15 cellular contexts compared by ENCODE assay signal in genomic region chr18:9741461-9741820, GRCh38. TPM values are rescaled to one million over a fixed set of nuclear protein-coding genes. Genes with fewer than 3 reads are reported as not detected.
A peak's percentile ranks its signal among the peaks of the same experiment; 100 is the strongest.
DNase-seq lines count a peak whose midpoint lies in the region; ATAC-seq, FAIRE-seq and TF ChIP-seq lines count a peak whose summit lies in the region.
"Had no signal": no experiment of that assay in that cellular context is flagged by ENCODE, and none has a peak within 500 bp of the region (broad histone marks: within the 10 kb centered on the region; RNA-seq: fewer than 3 reads in every experiment).

No MANE protein-coding gene starts in this region.

- H2BK120ac ChIP-seq in H1 (replicated peaks; ENCODE audit: low read depth, low read length) = peak overlapping the region; percentile 87

- FAIRE-seq in H1 (lab: Jason Lieb, UNC) = no peak
- FAIRE-seq: GM12878 had no signal

- H3K18ac ChIP-seq in H1 (ENCODE audit: extremely low read depth, low read length) = peak overlapping the region; percentile 97

- H3K79me1 ChIP-seq in H1 (ENCODE audit: low read depth, low read length) = no peaks in the 10 kb centered on the region

- H3K9me3 ChIP-seq in PC-3 (ENCODE audit: low read length) = no peaks in the 10 kb centered on the region
- no peaks in the 10 kb centered on the region for H3K9me3 ChIP-seq in H1 (ENCODE audit: insufficient read depth in 2 of 2, low read depth in 1 of 2, low read length in 1 of 2)
- H3K9me3 ChIP-seq in neutrophil = no peaks in the 10 kb centered on the region
- H3K9me3 ChIP-seq: colonic mucosa had no signal

- H3K4me1 ChIP-seq in PC-3 (ENCODE audit: insufficient read depth, low read length) = peaks cover 60% of the 10 kb centered on the region
- peaks cover 12 to 30% (median 19%) of the 10 kb centered on the region in 4 experiments for H3K4me1 ChIP-seq in H1 (replicated peaks in 1 of 4; ENCODE audit: control insufficient read depth in 3 of 4, insufficient read depth in 4 of 4, low read length in 3 of 4)
- H3K4me1 ChIP-seq in neutrophil (ENCODE audit: control insufficient read depth in 1 of 2, insufficient read depth in 1 of 2, low read depth in 1 of 2, low read length in 1 of 2) = peaks cover 90 to 94% of the 10 kb centered on the region in 2 experiments

- no peaks in the 10 kb centered on the region for H3K36me3 ChIP-seq in PC-3 (ENCODE audit: low read depth, low read length)
- no peaks in the 10 kb centered on the region for H3K36me3 ChIP-seq in H1 (ENCODE audit: control insufficient read depth in 2 of 4, insufficient read depth in 4 of 4, low read length in 3 of 4)
- peaks cover 4% of the 10 kb centered on the region for H3K36me3 ChIP-seq in neutrophil
- H3K36me3 ChIP-seq: colonic mucosa had no signal

- peak overlapping the region; percentile 98; the same call in 1 of the 2 replicates for H2BK15ac ChIP-seq in H1 (ENCODE audit: low read length)

- peak overlapping the region; percentile 92; the same call in 1 of the 2 replicates for H2BK20ac ChIP-seq in H1 (ENCODE audit: low read length)

- H2AFZ ChIP-seq in PC-3 (ENCODE audit: low read length) (no peak overlapping the region), H1 (ENCODE audit: low read length) (no peak overlapping the region)

- peak overlapping the region; percentile 92 for H3K4ac ChIP-seq in H1 (replicated peaks; ENCODE audit: insufficient read length, low read depth, low read length)

- intact Hi-C loops in PC-3 (cut with micrococcal nuclease) = no loop called here

- H3F3A ChIP-seq in PC-3 (ENCODE audit: low read length, unreplicated experiment) = no peaks in the 10 kb centered on the region

- no peaks in the 10 kb centered on the region for H3K79me2 ChIP-seq in PC-3 (ENCODE audit: low read length)
- H3K79me2 ChIP-seq in H1 (ENCODE audit: control insufficient read depth in 1 of 2, insufficient read depth in 2 of 2, low read length in 2 of 2) = no peaks in the 10 kb centered on the region

- ATAC-seq in PC-3 (no peak), GM21360 (IDR thresholded peaks at IDR 0.05; ENCODE audit: unreplicated experiment) (no peak)
- ATAC-seq: GM12878 had no signal

- TF ChIP-seq EP300 in H1 (IDR thresholded peaks at IDR 0.05; ENCODE audit: borderline replicate concordance in 1 of 2, low read depth in 2 of 2, low read length in 2 of 2) = no peak

- peak overlapping the region; percentile 99 for H2BK5ac ChIP-seq in H1 (ENCODE audit: low read depth, low read length)

- no peak overlapping the region for H3K56ac ChIP-seq in H1 (replicated peaks; ENCODE audit: insufficient read length, low read depth, low read length)

- no peak overlapping the region for H3K14ac ChIP-seq in H1 (ENCODE audit: insufficient read length)

- CTCF ChIA-PET in PC-3 (lab: Charles Lee) = no interaction called here
- CTCF ChIA-PET in H1 (lab: Charles Lee; ENCODE audit: partially characterized antibody) = interaction anchor here (0.6 kb wide), 1 partner anchor 30 kb away, joined by 3 read pairs; no protein-coding TSS in a partner anchor

- WGBS in H1 (ENCODE audit: extremely low coverage in 1 of 2, insufficient coverage in 1 of 2, insufficient read length in 1 of 2, insufficient replicate concordance in 2 of 2, low coverage in 1 of 2, low lambda C conversion rate in 2 of 2, missing lambda C conversion rate in 1 of 2), 2 experiments = 88% methylated on average over 7 of the region's 7 CpGs; no CpG with 5 or more reads in 1 of the 2 experiments

- POLR2A ChIA-PET in PC-3 (lab: Charles Lee; ENCODE audit: unreplicated experiment) (no interaction called here), H1 (lab: Charles Lee; ENCODE audit: partially characterized antibody) (no interaction called here)

- H3K9ac ChIP-seq in PC-3 (ENCODE audit: low read length) (no peak overlapping the region), H1 (replicated peaks in 1 of 4; ENCODE audit: extremely low read depth in 1 of 4, low read depth in 3 of 4, low read length in 3 of 4) (no peak overlapping the region)

- H3K23ac ChIP-seq in H1 (ENCODE audit: insufficient read length) = no peak overlapping the region

- H3K23me2 ChIP-seq in H1 (ENCODE audit: low read depth, low read length) = no peaks in the 10 kb centered on the region; the same call in 1 of the 2 replicates

- DNase-seq in PC-3 = no peak
- DNase-seq in H1 (ENCODE audit: low read depth in 1 of 2, low spot score in 2 of 2) = no peak
- DNase-seq in ureter (ENCODE audit: low spot score) = peak; percentile 40
- no peak for DNase-seq in cerebellar nuclear complex (lab: John Stamatoyannopoulos, UW)
- DNase-seq in SIG-M5 treated with dmso at 0.1 percent for 504 hours (lab: John Stamatoyannopoulos, UW; ENCODE audit: unreplicated experiment) = no peak
- DNase-seq: activated CD4-positive, alpha-beta T cell treated with anti-CD3 and anti-CD28 coated beads, Interleukin-2, amount 10 ng/mL, durations not matched to agents 7 days and 5 days; activated T-cell treated with anti-CD3 and anti-CD28 coated beads, Interleukin-2, amount 50 U/mL, for 48 hours; CD4-positive, CD25-positive, alpha-beta regulatory T cell; colonic mucosa; MM.1S; Right ventricle myocardium superior had no signal

- H3K4me3 ChIP-seq in PC-3 (ENCODE audit: low read length) (no peak overlapping the region), H1 (ENCODE audit: extremely low read depth in 1 of 4, insufficient read depth in 2 of 4, low read depth in 3 of 4, low read length in 4 of 4) (no peak overlapping the region), neutrophil (ENCODE audit: low read depth in 1 of 2, low read length in 1 of 2) (peak overlapping the region in 1 of 2 experiments; percentile 54)
- H3K4me3 ChIP-seq: colonic mucosa, GM12878, lung had no signal

- H3K9me2 ChIP-seq in PC-3 (replicated peaks; ENCODE audit: low read length) = no peaks in the 10 kb centered on the region

- peak overlapping the region; percentile 77 for H3K4me2 ChIP-seq in PC-3 (ENCODE audit: low read length)
- no peak overlapping the region; a peak in 1 of 4 replicates for H3K4me2 ChIP-seq in H1 (ENCODE audit: insufficient read depth in 1 of 2, low read depth in 2 of 2, low read length in 2 of 2)

- peak overlapping the region; percentile 59 for H4K91ac ChIP-seq in H1 (replicated peaks; ENCODE audit: insufficient read length, low read length)

- H4K20me1 ChIP-seq in PC-3 (ENCODE audit: low read length) (no peaks in the 10 kb centered on the region), H1 (replicated peaks in 1 of 2; ENCODE audit: control insufficient read depth in 1 of 2, insufficient read depth in 2 of 2, low read length in 2 of 2) (no peaks in the 10 kb centered on the region)

- H3K27me3 ChIP-seq in PC-3 (ENCODE audit: low read length) (no peaks in the 10 kb centered on the region), H1 (replicated peaks in 1 of 4; ENCODE audit: control insufficient read depth in 3 of 4, extremely low read depth in 1 of 4, insufficient read depth in 3 of 4, low read length in 3 of 4) (no peaks in the 10 kb centered on the region), neutrophil (no peaks in the 10 kb centered on the region)
- H3K27me3 ChIP-seq: colonic mucosa had no signal

- peak overlapping the region; percentile 76; the same call in 1 of the 2 replicates for H4K8ac ChIP-seq in H1 (ENCODE audit: extremely low read depth, insufficient read depth, low read length)

- H2AK5ac ChIP-seq in H1 (ENCODE audit: low read depth, low read length) = peak overlapping the region; percentile 93; the same call in 1 of the 2 replicates

- TF ChIP-seq RAD21 in H1 (IDR thresholded peaks at IDR 0.05 in 1 of 2, conservative IDR thresholded peaks at IDR 0.05 in 1 of 2; ENCODE audit: low read depth in 2 of 2, low read length in 2 of 2) = no peak

- no TSS peak for BruUV-seq in PC-3 (replicated peaks; lab: Mats Ljungman, UMichigan)

- H2BK12ac ChIP-seq in H1 (ENCODE audit: low read depth, low read length) = peak overlapping the region; percentile 99; the same call in 1 of the 2 replicates

- peak overlapping the region; percentile 6 for H4K5ac ChIP-seq in H1 (ENCODE audit: insufficient read length, low read depth, low read length)

- 0 out of 2 replicates have a peak overlapping the region, but pooled peaks have one; percentile 92 for H3K27ac ChIP-seq in PC-3 (ENCODE audit: low read length)
- peak overlapping the region; percentile 23; the same call in 1 of the 2 replicates for H3K27ac ChIP-seq in H1 (ENCODE audit: low read depth, low read length)
- H3K27ac ChIP-seq in neutrophil = peak overlapping the region; percentile 80
- H3K27ac ChIP-seq: colonic mucosa had no signal

- TF ChIP-seq CTCF in PC-3 (conservative IDR thresholded peaks at IDR 0.05; ENCODE audit: low read depth, low read length) = no peak
- no peak for TF ChIP-seq CTCF in H1 (IDR thresholded peaks at IDR 0.05; ENCODE audit: control extremely low read depth in 1 of 3, insufficient read depth in 1 of 3, low read depth in 1 of 3, low read length in 3 of 3)
- no peak for TF ChIP-seq CTCF in neutrophil (IDR thresholded peaks at IDR 0.05)

- TF ChIP-seq POLR2A in H1 (IDR thresholded peaks at IDR 0.05; ENCODE audit: control extremely low read depth in 1 of 2, low read depth in 2 of 2, low read length in 2 of 2) = no peak

TF ChIP-seq in H1, 55 proteins besides CTCF, POLR2A, EP300 and RAD21 (continues in another document):
- no peak for TF ChIP-seq NRF1 (IDR thresholded peaks at IDR 0.05; ENCODE audit: low read depth, low read length)
- TF ChIP-seq USF2 (IDR thresholded peaks at IDR 0.05; ENCODE audit: low read length) = no peak

RNA-seq across cellular contexts. Expression of gene RAB31, which starts 33.3 kb away (rescaled TPM):
- total RNA-seq in PC-3 (2014; rRNA removed) (1.7 and 3.8 TPM in 2 replicates), ureter (46.0 TPM)
- total RNA-seq in H1 (2021; fragmentation: NEBNext Ultra II Directional; extraction: Animal tissue kit (Norgen Biotek cat#: 25700)) = 39.3 and 40.9 TPM in 2 replicates
- 15.2 TPM in 2 replicates for polyA plus RNA-seq in H1 (2011; rRNA removed)
- polyA plus RNA-seq in H1 (2011; cell fraction: cytosol; rRNA removed) = 16.7 TPM
- 27.4 TPM for polyA plus RNA-seq in H1 (2011; cell fraction: nucleus; rRNA removed)
- 17.8 to 28.0 TPM (median 22.6 TPM) in 4 replicates for polyA plus RNA-seq in H1 (2012, experiment 1 of 2)
- polyA plus RNA-seq in H1 (2012, experiment 2 of 2) = 6.0 TPM
- 65.4 TPM for polyA plus RNA-seq in H1 (2013, experiment 1 of 2)
- polyA plus RNA-seq in H1 (2013, experiment 2 of 2) = 69.7 TPM
- polyA minus RNA-seq in H1 (2011; rRNA and poly(A)+ RNA removed) = 54.0 and 57.9 TPM in 2 replicates
- polyA minus RNA-seq in H1 (2011; cell fraction: cytosol; rRNA and poly(A)+ RNA removed) = 14.6 TPM
- polyA minus RNA-seq in H1 (2011; cell fraction: nucleus; rRNA and poly(A)+ RNA removed) = 33.4 TPM

Comparison
In these comparisons a context has a peak if more than half of its experiments do, and no peak if none do; other contexts are left out.
1. H3K27ac ChIP-seq: peak in every context shown above with its lines; median percentile 92 in PC-3; 80 in neutrophil; 23 in H1.